8 cellular contexts compared by ENCODE assay signal in genomic region chr19:1383311-1384084, GRCh38. TPM values are rescaled to one million over a fixed set of nuclear protein-coding genes. Genes with fewer than 3 reads are reported as not detected.
A peak's percentile ranks its signal among the peaks of the same experiment; 100 is the strongest.
DNase-seq lines count a peak whose midpoint lies in the region; ATAC-seq and TF ChIP-seq lines count a peak whose summit lies in the region.

NDUFS7 (plus strand) TSS chr19:1383907; CDS start chr19:1383927, 20 bp downstream.

- ATAC-seq in GM21529 (IDR thresholded peaks at IDR 0.05; ENCODE audit: unreplicated experiment) (peak; percentile 72), mucosa of descending colon (peak; percentile 96)

- no peaks in the 10 kb centered on the region for H3K36me3 ChIP-seq in mucosa of descending colon (ENCODE audit: low read depth)

- TF ChIP-seq CTCF in epithelial cell of esophagus (IDR thresholded peaks at IDR 0.05; ENCODE audit: insufficient read depth, low read depth, low read length, missing control alignments) (no peak), mucosa of descending colon (IDR thresholded peaks at IDR 0.05) (no peak)

- peak within 1 kb of the TSS; percentile 92 to 100 (median 98) for H3K4me3 Mint-ChIP-seq in IgD-negative memory B cell

- peaks cover 11% of the 10 kb centered on the region for H3K4me1 ChIP-seq in mucosa of descending colon (ENCODE audit: low read depth)

- H3K36me3 Mint-ChIP-seq in IgD-negative memory B cell: peaks cover 2% of the 10 kb centered on the region

- intact Hi-C loops in mucosa of descending colon (cut with DNase I, micrococcal nuclease): no loop called here

- H3K4me3 ChIP-seq in epithelial cell of esophagus (ENCODE audit: low read length) (peak within 1 kb of the TSS; percentile 86), mucosa of descending colon (peak within 1 kb of the TSS; percentile 88)

- H3K9me3 Mint-ChIP-seq in IgD-negative memory B cell: peaks cover 0 to 9% (median 0%) of the 10 kb centered on the region in 3 donors

- peak within 1 kb of the TSS; percentile 100 for H3K27ac Mint-ChIP-seq in IgD-negative memory B cell

- DNase-seq in DMS153 (lab: John Stamatoyannopoulos, UW) (peak; percentile 55), OCI-M1 (lab: John Stamatoyannopoulos, UW) (peak; percentile 97), activated T-cell treated with anti-CD3 and anti-CD28 coated beads for 1 hour (ENCODE audit: low read depth) (peak; percentile 94), epithelial cell of esophagus (ENCODE audit: low read depth) (peak; percentile 92), mucosa of descending colon (peak; percentile 90 to 96 (median 94))
- DNase-seq in stimulated activated CD8-positive, alpha-beta memory T cell treated with anti-CD3 and anti-CD28 coated beads, Interleukin-4, amount 100 ng/mL, for 24 hours (ENCODE audit: low read depth): peak; percentile 85

- H3K4me1 Mint-ChIP-seq in IgD-negative memory B cell: peaks cover 12 to 17% (median 14%) of the 10 kb centered on the region in 3 donors

- H3K27me3 Mint-ChIP-seq in IgD-negative memory B cell: peaks cover 4% of the 10 kb centered on the region

- H3K9me3 ChIP-seq in mucosa of descending colon: no peaks in the 10 kb centered on the region

RNA-seq across cellular contexts. Expression of gene NDUFS7, which starts in this region (rescaled TPM):
- polyA plus RNA-seq in IgD-negative memory B cell: 233 TPM
- 100 to 1,000 TPM; 118 to 160 (median 148) TPM for total RNA-seq in mucosa of descending colon

Comparison
In these comparisons a context has a peak if more than half of its experiments do, and no peak if none do; other contexts are left out.
1. Peak in every context shown above with its lines: DNase-seq, ATAC-seq and H3K4me3 ChIP-seq.